11 cellular contexts compared by ENCODE assay signal in the genomic region with DNA sequence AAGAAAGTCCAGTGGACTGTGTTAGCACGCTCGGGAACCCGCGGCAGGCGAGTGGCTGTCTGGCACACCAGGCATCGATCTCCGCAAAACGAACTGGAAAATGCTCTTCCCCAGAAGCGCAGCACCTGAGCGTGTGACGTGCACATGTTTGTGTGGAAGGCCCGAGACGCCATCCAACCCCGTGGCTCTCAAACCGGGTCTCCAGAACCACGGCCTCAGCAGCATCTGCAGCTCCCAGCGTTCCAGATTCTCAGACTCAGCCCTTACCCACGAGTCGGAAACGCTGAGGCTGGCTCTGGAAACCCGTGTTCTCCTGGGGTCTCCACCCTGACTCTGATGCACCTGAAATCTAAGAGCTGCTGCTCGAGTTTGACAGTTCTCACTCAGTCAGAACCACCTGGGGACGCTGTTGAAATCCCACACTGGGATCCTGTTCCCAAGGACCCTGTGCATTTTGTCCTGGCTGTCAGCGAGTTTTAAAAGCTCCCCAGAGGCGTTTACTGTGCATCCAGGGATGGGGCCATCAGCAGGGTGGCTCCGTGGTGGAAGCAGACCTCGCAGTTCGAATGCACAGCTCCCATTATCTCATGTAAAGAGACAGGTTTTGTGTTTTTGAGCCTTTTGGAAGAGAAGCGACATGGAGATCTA.
DNase-seq lines count a peak whose midpoint lies in the region; ATAC-seq, FAIRE-seq and TF ChIP-seq lines count a peak whose summit lies in the region.
"Had no signal": no experiment of that assay in that cellular context is flagged by ENCODE, and none has a peak within 500 bp of the region (broad histone marks: within the 10 kb centered on the region; RNA-seq: fewer than 3 reads in every experiment).

No MANE protein-coding gene starts in this region.

- peaks cover 6% of the 10 kb centered on the region; the same call in 1 of the 2 replicates for H3K27me3 Mint-ChIP-seq in HFFc6 (ENCODE audit: insufficient read depth)
- H3K27me3 Mint-ChIP-seq: memory B cell had no signal

- H3K9me2 ChIP-seq in SK-N-SH = no peaks in the 10 kb centered on the region

- H3K27me3 ChIP-seq in SK-N-SH (ENCODE audit: insufficient read depth) = no peaks in the 10 kb centered on the region

- FAIRE-seq in H54 (lab: Jason Lieb, UNC) = no peak

- H2AFZ ChIP-seq in SK-N-SH (ENCODE audit: low read depth) = no peak overlapping the region

- TF ChIP-seq EP300 in SK-N-SH (IDR thresholded peaks at IDR 0.05; ENCODE audit: borderline replicate concordance in 1 of 2, low read depth in 1 of 2, low read length in 1 of 2) = no peak

- TF ChIP-seq CTCF in SK-N-SH (IDR thresholded peaks at IDR 0.05) = no peak
- no peak for TF ChIP-seq CTCF in GM10266 (IDR thresholded peaks at IDR 0.05; ENCODE audit: control insufficient read depth, insufficient read depth, low read depth, missing control alignments)
- no peak for TF ChIP-seq CTCF in HFFc6 (IDR thresholded peaks at IDR 0.05)

- no peak overlapping the region for H3K4me3 ChIP-seq in SK-N-SH (ENCODE audit: low read depth in 2 of 2, low read length in 1 of 2)

- intact Hi-C loops in sciatic nerve (cut with DNase I) = no loop called here

- ATAC-seq in SK-N-SH treated with all-trans-retinoic acid at 6 μM for 48 hours (no peak), sciatic nerve (no peak)

- no peak for TF ChIP-seq POLR2A in H54 (IDR thresholded peaks at IDR 0.05; ENCODE audit: low read depth, low read length)

- no peaks in the 10 kb centered on the region for H3K79me2 ChIP-seq in SK-N-SH (ENCODE audit: insufficient read depth)

- WGBS in SK-N-SH (ENCODE audit: low lambda C conversion rate) = 71% methylated on average over 23 of the region's 29 CpGs

- no peaks in the 10 kb centered on the region for H3K36me3 ChIP-seq in SK-N-SH (replicated peaks in 1 of 2; ENCODE audit: control insufficient read depth in 1 of 2, insufficient read depth in 2 of 2, low read length in 1 of 2)

- no peaks in the 10 kb centered on the region for H3K9me3 ChIP-seq in SK-N-SH

- H3K27ac ChIP-seq in SK-N-SH (ENCODE audit: low read depth in 2 of 2, low read length in 1 of 2) = no peak overlapping the region

- H3K4me1 ChIP-seq in SK-N-SH (ENCODE audit: control insufficient read depth in 1 of 2, insufficient read depth in 2 of 2, low read depth in 1 of 2, low read length in 1 of 2) = peaks cover 0 to 18% of the 10 kb centered on the region in 2 experiments; a peak in 1 of 4 replicates

- H3K4me2 ChIP-seq in SK-N-SH = no peak overlapping the region

- no peak overlapping the region for H3K27ac Mint-ChIP-seq in HFFc6
- H3K27ac Mint-ChIP-seq: memory B cell had no signal

- CTCF ChIA-PET in SK-N-SH (lab: Yijun Ruan, JAX) = no interaction called here

- H3K4me1 Mint-ChIP-seq in HFFc6 (ENCODE audit: low read depth) = 0 out of 2 replicates have a peak, but pooled peaks cover 5% of the 10 kb centered on the region

- H3F3A ChIP-seq in SK-N-SH (replicated peaks; ENCODE audit: insufficient read depth) = no peaks in the 10 kb centered on the region

- POLR2A ChIA-PET in SK-N-SH (lab: Yijun Ruan, JAX) = no interaction called here

- no peak for TF ChIP-seq RAD21 in SK-N-SH (IDR thresholded peaks at IDR 0.05; ENCODE audit: low read length)

- no peaks in the 10 kb centered on the region for H4K20me1 ChIP-seq in SK-N-SH (ENCODE audit: insufficient read depth)

- peaks cover 6% of the 10 kb centered on the region; the same call in 1 of the 2 replicates for H3K9me3 Mint-ChIP-seq in HFFc6
- H3K9me3 Mint-ChIP-seq: memory B cell had no signal

- DNase-seq in SK-N-SH (peak; percentile 23), HuH-7.5 (ENCODE audit: low spot score) (peak; percentile 19), ecto neural progenitor cell (ENCODE audit: low spot score) (peak; percentile 46), sciatic nerve (ENCODE audit: low spot score) (peak; percentile 48), H54 (ENCODE audit: insufficient read length, low spot score) (no peak), GM10266 (ENCODE audit: extremely low spot score) (no peak), HFFc6 (no peak)
- DNase-seq: DMS79 treated with DMSO at 0.1 percent for 48 hours, occipital lobe had no signal

- no peak overlapping the region for H3K9ac ChIP-seq in SK-N-SH

- H3K4me3 Mint-ChIP-seq in HFFc6 = no peak overlapping the region
- H3K4me3 Mint-ChIP-seq: memory B cell had no signal

- no peaks in the 10 kb centered on the region for H3K36me3 Mint-ChIP-seq in HFFc6 (ENCODE audit: low read depth)
- H3K36me3 Mint-ChIP-seq: memory B cell had no signal

TF ChIP-seq in SK-N-SH, 30 proteins besides CTCF, POLR2A, EP300 and RAD21 (continues in another document):
- TF ChIP-seq ZBTB33 (IDR thresholded peaks at IDR 0.05; ENCODE audit: borderline replicate concordance, low read depth) (no peak), GATA2 (CRISPR knock-in tag; IDR thresholded peaks at IDR 0.05) (no peak), JUND (IDR thresholded peaks at IDR 0.05) (no peak), FOSL2 (IDR thresholded peaks at IDR 0.05; ENCODE audit: borderline replicate concordance, low read depth) (no peak), NRF1 (IDR thresholded peaks at IDR 0.05; ENCODE audit: low read depth, low read length) (no peak)
- TF ChIP-seq, protein P1, sequence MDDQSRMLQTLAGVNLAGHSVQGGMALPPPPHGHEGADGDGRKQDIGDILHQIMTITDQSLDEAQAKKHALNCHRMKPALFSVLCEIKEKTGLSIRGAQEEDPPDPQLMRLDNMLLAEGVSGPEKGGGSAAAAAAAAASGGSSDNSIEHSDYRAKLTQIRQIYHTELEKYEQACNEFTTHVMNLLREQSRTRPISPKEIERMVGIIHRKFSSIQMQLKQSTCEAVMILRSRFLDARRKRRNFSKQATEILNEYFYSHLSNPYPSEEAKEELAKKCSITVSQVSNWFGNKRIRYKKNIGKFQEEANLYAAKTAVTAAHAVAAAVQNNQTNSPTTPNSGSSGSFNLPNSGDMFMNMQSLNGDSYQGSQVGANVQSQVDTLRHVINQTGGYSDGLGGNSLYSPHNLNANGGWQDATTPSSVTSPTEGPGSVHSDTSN (IDR thresholded peaks at IDR 0.05) = no peak

TF ChIP-seq in SK-N-SH treated with all-trans-retinoic acid at 6 μM for 48 hours, 23 proteins besides CTCF, POLR2A, EP300 and RAD21 (continues in another document):
- TF ChIP-seq SNAI2 (CRISPR knock-in tag; IDR thresholded peaks at IDR 0.05) (no peak), ZC3H10 (CRISPR knock-in tag; IDR thresholded peaks at IDR 0.05) (no peak), ZNF8 (CRISPR knock-in tag; IDR thresholded peaks at IDR 0.05) (no peak), ESRRG (CRISPR knock-in tag; IDR thresholded peaks at IDR 0.05) (no peak), TOX (CRISPR knock-in tag; IDR thresholded peaks at IDR 0.05; ENCODE audit: borderline replicate concordance) (no peak), ARNTL (CRISPR knock-in tag; IDR thresholded peaks at IDR 0.05; ENCODE audit: borderline replicate concordance, low read depth) (no peak), CSDC2 (CRISPR knock-in tag; IDR thresholded peaks at IDR 0.05) (no peak), BACH2 (CRISPR knock-in tag; IDR thresholded peaks at IDR 0.05; ENCODE audit: borderline replicate concordance) (no peak), RARB (CRISPR knock-in tag; IDR thresholded peaks at IDR 0.05) (no peak), TCF4 (CRISPR knock-in tag; IDR thresholded peaks at IDR 0.05; ENCODE audit: borderline replicate concordance) (no peak), OSR1 (CRISPR knock-in tag; IDR thresholded peaks at IDR 0.05) (no peak), ZFP3 (CRISPR knock-in tag; IDR thresholded peaks at IDR 0.05) (no peak), ZNF565 (CRISPR knock-in tag; conservative IDR thresholded peaks at IDR 0.05; ENCODE audit: low read depth) (no peak)
- TF ChIP-seq, protein P2, sequence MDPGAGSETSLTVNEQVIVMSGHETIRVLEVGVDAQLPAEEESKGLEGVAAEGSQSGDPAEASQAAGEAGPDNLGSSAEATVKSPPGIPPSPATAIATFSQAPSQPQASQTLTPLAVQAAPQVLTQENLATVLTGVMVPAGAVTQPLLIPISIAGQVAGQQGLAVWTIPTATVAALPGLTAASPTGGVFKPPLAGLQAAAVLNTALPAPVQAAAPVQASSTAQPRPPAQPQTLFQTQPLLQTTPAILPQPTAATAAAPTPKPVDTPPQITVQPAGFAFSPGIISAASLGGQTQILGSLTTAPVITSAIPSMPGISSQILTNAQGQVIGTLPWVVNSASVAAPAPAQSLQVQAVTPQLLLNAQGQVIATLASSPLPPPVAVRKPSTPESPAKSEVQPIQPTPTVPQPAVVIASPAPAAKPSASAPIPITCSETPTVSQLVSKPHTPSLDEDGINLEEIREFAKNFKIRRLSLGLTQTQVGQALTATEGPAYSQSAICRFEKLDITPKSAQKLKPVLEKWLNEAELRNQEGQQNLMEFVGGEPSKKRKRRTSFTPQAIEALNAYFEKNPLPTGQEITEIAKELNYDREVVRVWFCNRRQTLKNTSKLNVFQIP (CRISPR knock-in tag; IDR thresholded peaks at IDR 0.05; ENCODE audit: borderline replicate concordance, low read depth) = no peak
- TF ChIP-seq, protein P3, sequence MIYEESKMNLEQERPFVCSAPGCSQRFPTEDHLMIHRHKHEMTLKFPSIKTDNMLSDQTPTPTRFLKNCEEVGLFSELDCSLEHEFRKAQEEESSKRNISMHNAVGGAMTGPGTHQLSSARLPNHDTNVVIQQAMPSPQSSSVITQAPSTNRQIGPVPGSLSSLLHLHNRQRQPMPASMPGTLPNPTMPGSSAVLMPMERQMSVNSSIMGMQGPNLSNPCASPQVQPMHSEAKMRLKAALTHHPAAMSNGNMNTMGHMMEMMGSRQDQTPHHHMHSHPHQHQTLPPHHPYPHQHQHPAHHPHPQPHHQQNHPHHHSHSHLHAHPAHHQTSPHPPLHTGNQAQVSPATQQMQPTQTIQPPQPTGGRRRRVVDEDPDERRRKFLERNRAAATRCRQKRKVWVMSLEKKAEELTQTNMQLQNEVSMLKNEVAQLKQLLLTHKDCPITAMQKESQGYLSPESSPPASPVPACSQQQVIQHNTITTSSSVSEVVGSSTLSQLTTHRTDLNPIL (CRISPR knock-in tag; IDR thresholded peaks at IDR 0.05; ENCODE audit: low read depth) = no peak
- TF ChIP-seq, protein P4, sequence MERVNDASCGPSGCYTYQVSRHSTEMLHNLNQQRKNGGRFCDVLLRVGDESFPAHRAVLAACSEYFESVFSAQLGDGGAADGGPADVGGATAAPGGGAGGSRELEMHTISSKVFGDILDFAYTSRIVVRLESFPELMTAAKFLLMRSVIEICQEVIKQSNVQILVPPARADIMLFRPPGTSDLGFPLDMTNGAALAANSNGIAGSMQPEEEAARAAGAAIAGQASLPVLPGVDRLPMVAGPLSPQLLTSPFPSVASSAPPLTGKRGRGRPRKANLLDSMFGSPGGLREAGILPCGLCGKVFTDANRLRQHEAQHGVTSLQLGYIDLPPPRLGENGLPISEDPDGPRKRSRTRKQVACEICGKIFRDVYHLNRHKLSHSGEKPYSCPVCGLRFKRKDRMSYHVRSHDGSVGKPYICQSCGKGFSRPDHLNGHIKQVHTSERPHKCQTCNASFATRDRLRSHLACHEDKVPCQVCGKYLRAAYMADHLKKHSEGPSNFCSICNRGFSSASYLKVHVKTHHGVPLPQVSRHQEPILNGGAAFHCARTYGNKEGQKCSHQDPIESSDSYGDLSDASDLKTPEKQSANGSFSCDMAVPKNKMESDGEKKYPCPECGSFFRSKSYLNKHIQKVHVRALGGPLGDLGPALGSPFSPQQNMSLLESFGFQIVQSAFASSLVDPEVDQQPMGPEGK (CRISPR knock-in tag; IDR thresholded peaks at IDR 0.05; ENCODE audit: borderline replicate concordance) = no peak

Comparison
In these comparisons a context has a peak if more than half of its experiments do, and no peak if none do; other contexts are left out.
1. DNase-seq: peak in SK-N-SH (single experiment), HuH-7.5 (single experiment), ecto neural progenitor cell (single experiment) and sciatic nerve (single experiment); none in H54 (single experiment), GM10266 (single experiment) and HFFc6 (single experiment).